Comparison of ENCODE assay signal across 9 cellular contexts in genomic region chr3:10783360-10784346, GRCh38. TPM values are rescaled to one million over a fixed set of nuclear protein-coding genes. Genes with fewer than 3 reads are reported as not detected.
DNase-seq lines count a peak whose midpoint lies in the region; ATAC-seq, FAIRE-seq and TF ChIP-seq lines count a peak whose summit lies in the region.
"Had no signal": no experiment of that assay in that cellular context is flagged by ENCODE, and none has a peak within 500 bp of the region (broad histone marks: within the 10 kb centered on the region; RNA-seq: fewer than 3 reads in every experiment).

No MANE protein-coding gene starts in this region.

- TF ChIP-seq CTCF in VCaP (conservative IDR thresholded peaks at IDR 0.05) (peak; percentile 82), glutamatergic neuron (IDR thresholded peaks at IDR 0.05; ENCODE audit: partially characterized antibody, unreplicated experiment) (peak; percentile 98)

- no peaks in the 10 kb centered on the region for H3K36me3 Mint-ChIP-seq in activated CD4-positive, alpha-beta T cell treated with anti-CD3 and anti-CD28 coated beads for 36 hours (ENCODE audit: low read depth)
- H3K36me3 Mint-ChIP-seq in glutamatergic neuron (ENCODE audit: unreplicated experiment), result no peaks in the 10 kb centered on the region
- H3K36me3 Mint-ChIP-seq: activated naive CD8-positive, alpha-beta T cell treated with anti-CD3 and anti-CD28 coated beads, Interleukin-2, amount 10 ng/mL, durations not matched to agents 7 days and 5 days had no signal

- no peaks in the 10 kb centered on the region for H3K9me3 ChIP-seq in small intestine (ENCODE audit: control insufficient read depth, low read depth)

- no peak overlapping the region for H3K27ac ChIP-seq in VCaP
- no peak overlapping the region for H3K27ac ChIP-seq in small intestine (ENCODE audit: low read depth in 1 of 2, low read length in 1 of 2)

- peaks cover 0 to 8% of the 10 kb centered on the region in 2 donors for H3K27me3 ChIP-seq in small intestine (ENCODE audit: control insufficient read depth in 2 of 2, insufficient read depth in 2 of 2, low read length in 2 of 2)

- no peak overlapping the region for H3K27ac Mint-ChIP-seq in activated CD4-positive, alpha-beta T cell treated with anti-CD3 and anti-CD28 coated beads for 36 hours
- H3K27ac Mint-ChIP-seq in glutamatergic neuron (ENCODE audit: unreplicated experiment), result no peak overlapping the region
- H3K27ac Mint-ChIP-seq: activated naive CD8-positive, alpha-beta T cell treated with anti-CD3 and anti-CD28 coated beads, Interleukin-2, amount 10 ng/mL, durations not matched to agents 7 days and 5 days had no signal

- peak; percentile 70 for ATAC-seq in activated CD4-positive, alpha-beta T cell treated with anti-CD3 and anti-CD28 coated beads for 36 hours
- no peak for ATAC-seq in HG03378 (IDR thresholded peaks at IDR 0.05; ENCODE audit: unreplicated experiment)

- DNase-seq in activated CD4-positive, alpha-beta T cell treated with anti-CD3 and anti-CD28 coated beads for 36 hours, result peak; percentile 49
- no peak for DNase-seq in activated CD4-positive, alpha-beta T cell treated with anti-CD3 and anti-CD28 coated beads, Interleukin-2, amount 50 U/mL, for 4 hours
- no peak for DNase-seq in glutamatergic neuron
- peak; percentile 45 for DNase-seq in small intestine
- DNase-seq in DMS79 (lab: John Stamatoyannopoulos, UW), result no peak
- DNase-seq: activated naive CD8-positive, alpha-beta T cell treated with anti-CD3 and anti-CD28 coated beads, Interleukin-2, amount 10 ng/mL, durations not matched to agents 7 days and 5 days had no signal

- 15 to 20% (median 18%) methylated on average over 5 of the region's 5 CpGs for WGBS in small intestine, 3 donors

- H3K4me3 Mint-ChIP-seq in activated CD4-positive, alpha-beta T cell treated with anti-CD3 and anti-CD28 coated beads for 36 hours, result no peak overlapping the region
- no peak overlapping the region for H3K4me3 Mint-ChIP-seq in glutamatergic neuron (ENCODE audit: unreplicated experiment)
- H3K4me3 Mint-ChIP-seq: activated naive CD8-positive, alpha-beta T cell treated with anti-CD3 and anti-CD28 coated beads, Interleukin-2, amount 10 ng/mL, durations not matched to agents 7 days and 5 days had no signal

- peak; percentile 42; the same call in 1 of the 2 replicates for TF ChIP-seq RAD21 in Ishikawa (IDR thresholded peaks at IDR 0.05; ENCODE audit: low read depth)

- intact Hi-C loops in activated CD4-positive, alpha-beta T cell treated with anti-CD3 and anti-CD28 coated beads for 36 hours (cut with DNase I, micrococcal nuclease), result loop anchor here (1.0 kb wide), 1 partner anchor 25 kb away; no protein-coding TSS in a partner anchor

- peaks cover 29% of the 10 kb centered on the region for H3K27me3 Mint-ChIP-seq in activated CD4-positive, alpha-beta T cell treated with anti-CD3 and anti-CD28 coated beads for 36 hours
- peaks cover 2% of the 10 kb centered on the region for H3K27me3 Mint-ChIP-seq in glutamatergic neuron (ENCODE audit: unreplicated experiment)

- TF ChIP-seq EP300 in Ishikawa (IDR thresholded peaks at IDR 0.05; ENCODE audit: borderline replicate concordance), result no peak

- no peaks in the 10 kb centered on the region for H3K4me1 ChIP-seq in small intestine (ENCODE audit: control insufficient read depth in 2 of 2, insufficient read depth in 1 of 2, low read depth in 1 of 2, low read length in 1 of 2)

- H3K36me3 ChIP-seq in small intestine (ENCODE audit: control insufficient read depth in 2 of 2, insufficient read depth in 2 of 2, low read length in 2 of 2), result no peaks in the 10 kb centered on the region

- CTCF ChIA-PET in activated CD4-positive, alpha-beta T cell treated with anti-CD3 and anti-CD28 coated beads for 36 hours (lab: Charles Lee), result interaction anchor here (0.5 to 2.0 kb wide), 8 partner anchors 10 to 998 kb away, joined by 3 to 8 read pairs (median 4); no protein-coding TSS in a partner anchor

- peaks cover 5% of the 10 kb centered on the region for H3K4me1 Mint-ChIP-seq in activated CD4-positive, alpha-beta T cell treated with anti-CD3 and anti-CD28 coated beads for 36 hours
- H3K4me1 Mint-ChIP-seq in glutamatergic neuron (ENCODE audit: low read depth, unreplicated experiment), result no peaks in the 10 kb centered on the region

- no peak for FAIRE-seq in small intestine (lab: Jason Lieb, UNC)

- H3K9me3 Mint-ChIP-seq in activated CD4-positive, alpha-beta T cell treated with anti-CD3 and anti-CD28 coated beads for 36 hours (ENCODE audit: low read depth), result no peaks in the 10 kb centered on the region
- H3K9me3 Mint-ChIP-seq in glutamatergic neuron (ENCODE audit: unreplicated experiment), result no peaks in the 10 kb centered on the region
- H3K9me3 Mint-ChIP-seq: activated naive CD8-positive, alpha-beta T cell treated with anti-CD3 and anti-CD28 coated beads, Interleukin-2, amount 10 ng/mL, durations not matched to agents 7 days and 5 days had no signal

- H3K4me3 ChIP-seq in small intestine (ENCODE audit: low read depth in 1 of 2, low read length in 2 of 2), result no peak overlapping the region

- POLR2A ChIA-PET in activated CD4-positive, alpha-beta T cell treated with anti-CD3 and anti-CD28 coated beads for 36 hours (lab: Charles Lee), result no interaction called here

TF ChIP-seq in Ishikawa, 13 proteins besides CTCF, POLR2A, EP300 and RAD21:
- TF ChIP-seq TAF1 (IDR thresholded peaks at IDR 0.05; ENCODE audit: low read depth), result no peak
- TF ChIP-seq FOXM1 (IDR thresholded peaks at IDR 0.05; ENCODE audit: borderline replicate concordance, low read depth), result no peak
- TF ChIP-seq ZBTB7A (IDR thresholded peaks at IDR 0.05; ENCODE audit: low read depth), result no peak
- TF ChIP-seq MAX (IDR thresholded peaks at IDR 0.05), result no peak
- no peak for TF ChIP-seq YY1 (IDR thresholded peaks at IDR 0.05; ENCODE audit: low read depth)
- TF ChIP-seq REST (IDR thresholded peaks at IDR 0.05; ENCODE audit: low read depth), result no peak
- no peak for TF ChIP-seq NFIC (IDR thresholded peaks at IDR 0.05)
- TF ChIP-seq CREB1 (IDR thresholded peaks at IDR 0.05; ENCODE audit: low read depth), result no peak

RNA-seq across cellular contexts. Expression of gene SLC6A11, which starts 32.4 kb away (rescaled TPM):
- not detected for total RNA-seq in activated CD4-positive, alpha-beta T cell treated with anti-CD3 and anti-CD28 coated beads for 36 hours
- not detected for total RNA-seq in glutamatergic neuron (ENCODE audit: unreplicated experiment)
- polyA plus RNA-seq in small intestine, result under 1 TPM in 1 of 3 donors, not detected in 2; 0.04 TPM
- total RNA-seq: activated naive CD8-positive, alpha-beta T cell treated with anti-CD3 and anti-CD28 coated beads, Interleukin-2, amount 10 ng/mL, durations not matched to agents 7 days and 5 days had no signal

Comparison
In these comparisons a context has a peak if more than half of its experiments do, and no peak if none do; other contexts are left out.
1. DNase-seq: peak in activated CD4-positive, alpha-beta T cell treated with anti-CD3 and anti-CD28 coated beads for 36 hours (single experiment) and small intestine (single experiment); none in activated CD4-positive, alpha-beta T cell treated with anti-CD3 and anti-CD28 coated beads, Interleukin-2, amount 50 U/mL, for 4 hours (0 of 2), glutamatergic neuron (single experiment) and DMS79 (single experiment).